1 cellular context compared by ENCODE assay signal in genomic region chr6:38510205-38510604, GRCh38.
TF ChIP-seq lines count a peak whose summit lies in the region.

No MANE protein-coding gene starts in this region.

TF ChIP-seq in GM23338, 12 proteins besides CTCF, POLR2A, EP300 and RAD21 (continued from another document):
- TF ChIP-seq ZNF462 (CRISPR knock-in tag; IDR thresholded peaks at IDR 0.05) (no peak), EZH2phosphoT487 (IDR thresholded peaks at IDR 0.05; ENCODE audit: unreplicated experiment) (no peak), NANOG (IDR thresholded peaks at IDR 0.05; ENCODE audit: borderline replicate concordance) (no peak), REST (IDR thresholded peaks at IDR 0.05; ENCODE audit: unreplicated experiment) (no peak), ZNF114 (CRISPR knock-in tag; IDR thresholded peaks at IDR 0.05) (no peak), EZH2 (IDR thresholded peaks at IDR 0.05; ENCODE audit: low read depth, unreplicated experiment) (no peak), STAT1 (IDR thresholded peaks at IDR 0.05; ENCODE audit: unreplicated experiment) (no peak)
